In genomic region chr16:80883816-80884215, GRCh38 we compare ENCODE assay signal across 24 cellular contexts.
"Had no signal": no experiment of that assay in that cellular context is flagged by ENCODE, and none has a peak within 500 bp of the region (broad histone marks: within the 10 kb centered on the region; RNA-seq: fewer than 3 reads in every experiment).

No MANE protein-coding gene starts in this region.

- H3K4me3 ChIP-seq: left ventricle myocardium inferior, lower lobe of right lung, ovary, right atrium auricular region, skin epidermis, spleen, tibial nerve, uterus had no signal

- H3K4me3 Mint-ChIP-seq: immature natural killer cell; naive thymus-derived CD4-positive, alpha-beta T cell; natural killer cell treated with Interleukin-12 subunit alpha and Interleukin-12 subunit beta and Interleukin-15 and Interleukin-18, amount 100 ng/mL, for 72 hours; stimulated activated memory B cell treated with anti-CD40 and anti-IgM and Interleukin-4, amounts not matched to agents 10 μg/mL and 1 μg/mL and 100 μg/mL, for 72 hours; stimulated activated naive CD8-positive, alpha-beta T cell treated with anti-CD3 and anti-CD28 coated beads, Interleukin-15, amount 100 ng/mL, for 72 hours; type B pancreatic cell had no signal

- H3K9me3 ChIP-seq: left ventricle myocardium inferior, lower lobe of right lung, ovary, right atrium auricular region, spleen, tibial nerve, uterus had no signal

- H3K4me1 Mint-ChIP-seq: immature natural killer cell; naive thymus-derived CD4-positive, alpha-beta T cell; stimulated activated memory B cell treated with anti-CD40 and anti-IgM and Interleukin-4, amounts not matched to agents 10 μg/mL and 1 μg/mL and 100 μg/mL, for 72 hours; stimulated activated naive CD8-positive, alpha-beta T cell treated with anti-CD3 and anti-CD28 coated beads, Interleukin-15, amount 100 ng/mL, for 72 hours had no signal

- H3K27ac Mint-ChIP-seq: immature natural killer cell; naive thymus-derived CD4-positive, alpha-beta T cell; natural killer cell treated with Interleukin-12 subunit alpha and Interleukin-12 subunit beta and Interleukin-15 and Interleukin-18, amount 100 ng/mL, for 72 hours; stimulated activated memory B cell treated with anti-CD40 and anti-IgM and Interleukin-4, amounts not matched to agents 10 μg/mL and 1 μg/mL and 100 μg/mL, for 72 hours; stimulated activated naive CD8-positive, alpha-beta T cell treated with anti-CD3 and anti-CD28 coated beads, Interleukin-15, amount 100 ng/mL, for 72 hours had no signal

- H3K36me3 Mint-ChIP-seq: immature natural killer cell; naive thymus-derived CD4-positive, alpha-beta T cell; natural killer cell treated with Interleukin-12 subunit alpha and Interleukin-12 subunit beta and Interleukin-15 and Interleukin-18, amount 100 ng/mL, for 72 hours; stimulated activated memory B cell treated with anti-CD40 and anti-IgM and Interleukin-4, amounts not matched to agents 10 μg/mL and 1 μg/mL and 100 μg/mL, for 72 hours; type B pancreatic cell had no signal

- H3K27ac ChIP-seq: left ventricle myocardium inferior, lower lobe of right lung, ovary, right atrium auricular region, skin epidermis, spleen, tibial nerve, uterus had no signal

- H3K9me3 Mint-ChIP-seq: immature natural killer cell; naive thymus-derived CD4-positive, alpha-beta T cell; natural killer cell treated with Interleukin-12 subunit alpha and Interleukin-12 subunit beta and Interleukin-15 and Interleukin-18, amount 100 ng/mL, for 72 hours; stimulated activated memory B cell treated with anti-CD40 and anti-IgM and Interleukin-4, amounts not matched to agents 10 μg/mL and 1 μg/mL and 100 μg/mL, for 72 hours; stimulated activated naive CD8-positive, alpha-beta T cell treated with anti-CD3 and anti-CD28 coated beads, Interleukin-15, amount 100 ng/mL, for 72 hours; type B pancreatic cell had no signal

- H3K4me1 ChIP-seq: left ventricle myocardium inferior, lower lobe of right lung, right atrium auricular region, spleen, tibial nerve, uterus had no signal

- H3K27me3 ChIP-seq: ovary, right atrium auricular region, tibial nerve, uterus had no signal

- ATAC-seq: lower lobe of right lung; naive thymus-derived CD4-positive, alpha-beta T cell; sciatic nerve; stimulated activated memory B cell treated with anti-CD40 and anti-IgM and Interleukin-4, amounts not matched to agents 10 μg/mL and 1 μg/mL and 100 μg/mL, for 72 hours; stimulated activated naive CD8-positive, alpha-beta T cell treated with anti-CD3 and anti-CD28 coated beads, Interleukin-15, amount 100 ng/mL, for 72 hours had no signal

- DNase-seq: hypothalamus; immature natural killer cell; left ventricle myocardium inferior; lower lobe of right lung; mammary epithelial cell; mesenchymal stem cell; naive thymus-derived CD4-positive, alpha-beta T cell; ovary; spleen; stimulated activated CD4-positive, alpha-beta T cell treated with anti-CD3 and anti-CD28 coated beads, Interleukin-1b, Interleukin-23, amount 100 ng/mL, for 48 hours; stimulated activated CD4-positive, alpha-beta T cell treated with anti-CD3 and anti-CD28 coated beads, Interleukin-2, amount 100 ng/mL, for 48 hours; stimulated activated CD4-positive, alpha-beta T cell treated with anti-CD3 and anti-CD28 coated beads, Interleukin-4, amount 100 ng/mL, for 4 hours; stimulated activated CD8-positive, alpha-beta memory T cell treated with anti-CD3 and anti-CD28 coated beads, Interleukin-4, amount 100 ng/mL, for 48 hours; stimulated activated naive CD4-positive, alpha-beta T cell treated with Interleukin-2 at 50 U/mL for 16 hours; stimulated activated naive CD8-positive, alpha-beta T cell treated with anti-CD3 and anti-CD28 coated beads, Interleukin-15, amount 100 ng/mL, for 72 hours; substantia nigra; uterus had no signal

- H3K36me3 ChIP-seq: left ventricle myocardium inferior, lower lobe of right lung, ovary, right atrium auricular region, spleen, tibial nerve, uterus had no signal
